ENCODE assay signal across 20 cellular contexts in genomic region chr4:106421441-106422296, GRCh38. TPM values are rescaled to one million over a fixed set of nuclear protein-coding genes. Genes with fewer than 3 reads are reported as not detected.
A peak's percentile ranks its signal among the peaks of the same experiment; 100 is the strongest.
DNase-seq lines count a peak whose midpoint lies in the region; ATAC-seq, FAIRE-seq and TF ChIP-seq lines count a peak whose summit lies in the region.
"Had no signal": no experiment of that assay in that cellular context is flagged by ENCODE, and none has a peak within 500 bp of the region (broad histone marks: within the 10 kb centered on the region; RNA-seq: fewer than 3 reads in every experiment).

No MANE protein-coding gene starts in this region.

- ATAC-seq in right cardiac atrium (no peak), HG02970 (IDR thresholded peaks at IDR 0.05; ENCODE audit: low FRiP score, unreplicated experiment) (no peak)
- ATAC-seq: activated CD8-positive, alpha-beta T cell treated with anti-CD3 and anti-CD28 coated beads, Interleukin-2, amount 10 ng/mL, durations not matched to agents 7 days and 5 days; activated T-helper 17 cell treated with anti-CD3 and anti-CD28 coated beads, Interleukin-2, amount 50 U/mL, for 72 hours; heart right ventricle; stimulated activated naive CD8-positive, alpha-beta T cell treated with anti-CD3 and anti-CD28 coated beads, Interleukin-15, Interleukin-2, amounts not matched to agents 100 U/mL and 50 U/mL, for 24 hours had no signal

- peak overlapping the region; percentile 23 for H3K4me2 ChIP-seq in astrocyte (ENCODE audit: low read length)

- no peaks in the 10 kb centered on the region for H3K9me3 Mint-ChIP-seq in astrocyte (ENCODE audit: unreplicated experiment)
- H3K9me3 Mint-ChIP-seq: activated T-helper 17 cell treated with anti-CD3 and anti-CD28 coated beads, Interleukin-2, amount 50 U/mL, for 72 hours; neural crest cell had no signal

- intact Hi-C loops in right cardiac atrium (cut with DNase I), result no loop called here

- no peaks in the 10 kb centered on the region for H3K79me2 ChIP-seq in astrocyte (ENCODE audit: insufficient read depth, low read length)

- H3K27me3 ChIP-seq in cardiac muscle cell, result no peaks in the 10 kb centered on the region
- no peaks in the 10 kb centered on the region for H3K27me3 ChIP-seq in right cardiac atrium (ENCODE audit: control insufficient read depth, insufficient read depth)
- H3K27me3 ChIP-seq in astrocyte (ENCODE audit: insufficient read depth, low read length), result no peaks in the 10 kb centered on the region

- TF ChIP-seq CTCF in cardiac muscle cell (IDR thresholded peaks at IDR 0.05; ENCODE audit: low read depth, low read length) (no peak), astrocyte (IDR thresholded peaks at IDR 0.05; ENCODE audit: insufficient read depth, low read depth, low read length) (no peak)

- peak overlapping the region; percentile 72 for H3K27ac Mint-ChIP-seq in astrocyte (ENCODE audit: unreplicated experiment)
- H3K27ac Mint-ChIP-seq: activated CD8-positive, alpha-beta T cell treated with anti-CD3 and anti-CD28 coated beads, Interleukin-2, amount 10 ng/mL, durations not matched to agents 7 days and 5 days; activated T-helper 17 cell treated with anti-CD3 and anti-CD28 coated beads, Interleukin-2, amount 50 U/mL, for 72 hours had no signal

- H2AFZ ChIP-seq in astrocyte (ENCODE audit: low read depth, low read length), result peak overlapping the region; percentile 13

- no peak overlapping the region for H3K4me3 ChIP-seq in cardiac muscle cell
- H3K4me3 ChIP-seq in right cardiac atrium (ENCODE audit: low read length), result no peak overlapping the region
- H3K4me3 ChIP-seq in astrocyte (ENCODE audit: insufficient read depth, low read depth, low read length), result no peak overlapping the region
- H3K4me3 ChIP-seq: HAP-1, heart right ventricle had no signal

- H3K36me3 ChIP-seq in cardiac muscle cell, result no peaks in the 10 kb centered on the region
- no peaks in the 10 kb centered on the region for H3K36me3 ChIP-seq in astrocyte (ENCODE audit: insufficient read depth, low read length)
- H3K36me3 ChIP-seq: HAP-1, heart right ventricle had no signal

- peak; percentile 58 for FAIRE-seq in astrocyte (lab: Jason Lieb, UNC)

- H3K9me3 ChIP-seq in cardiac muscle cell (ENCODE audit: low read depth) (no peaks in the 10 kb centered on the region), right cardiac atrium (ENCODE audit: control insufficient read depth, low read length) (no peaks in the 10 kb centered on the region), astrocyte (ENCODE audit: insufficient read depth, low read depth, low read length) (no peaks in the 10 kb centered on the region)
- H3K9me3 ChIP-seq: HAP-1, heart right ventricle had no signal

- H3K36me3 Mint-ChIP-seq in astrocyte (ENCODE audit: low read depth, unreplicated experiment), result no peaks in the 10 kb centered on the region

- peak; percentile 1 to 3 for DNase-seq in cardiac muscle cell (ENCODE audit: low read depth in 1 of 2, low spot score in 1 of 2)
- DNase-seq in right cardiac atrium, result no peak
- peak; percentile 50 for DNase-seq in astrocyte (ENCODE audit: low read depth)
- peak; percentile 3 for DNase-seq in iPS DF 19.7 (ENCODE audit: low read depth, low spot score)
- no peak for DNase-seq in SKM-1 (lab: John Stamatoyannopoulos, UW; ENCODE audit: unreplicated experiment)
- DNase-seq in T1000 (lab: John Stamatoyannopoulos, UW), result no peak
- DNase-seq in NCI-H2171 treated with DMSO at 0.1 percent for 48 hours (lab: John Stamatoyannopoulos, UW), result no peak
- DNase-seq: 8988T; activated CD8-positive, alpha-beta T cell treated with anti-CD3 and anti-CD28 coated beads, Interleukin-2, amount 10 ng/mL, durations not matched to agents 7 days and 5 days; central memory CD4-positive, alpha-beta T cell; COR-L47; heart right ventricle; SIG-M5; stimulated activated naive CD8-positive, alpha-beta T cell treated with anti-CD3 and anti-CD28 coated beads, Interleukin-15, Interleukin-2, amounts not matched to agents 100 U/mL and 50 U/mL, for 24 hours had no signal

- H3K27ac ChIP-seq in cardiac muscle cell, result no peak overlapping the region
- no peak overlapping the region for H3K27ac ChIP-seq in right cardiac atrium (ENCODE audit: low read length)
- no peak overlapping the region for H3K27ac ChIP-seq in astrocyte (ENCODE audit: low read depth, low read length)
- H3K27ac ChIP-seq: heart right ventricle had no signal

- H3K4me1 ChIP-seq in cardiac muscle cell (ENCODE audit: low read depth), result peaks cover 6% of the 10 kb centered on the region
- no peaks in the 10 kb centered on the region for H3K4me1 ChIP-seq in right cardiac atrium (ENCODE audit: control insufficient read depth, insufficient read depth, low read length)
- no peaks in the 10 kb centered on the region for H3K4me1 ChIP-seq in astrocyte (ENCODE audit: insufficient read depth, low read length)
- H3K4me1 ChIP-seq: HAP-1, heart right ventricle had no signal

- no peak overlapping the region for H3K4me3 Mint-ChIP-seq in astrocyte (ENCODE audit: unreplicated experiment)
- H3K4me3 Mint-ChIP-seq: activated CD8-positive, alpha-beta T cell treated with anti-CD3 and anti-CD28 coated beads, Interleukin-2, amount 10 ng/mL, durations not matched to agents 7 days and 5 days; activated T-helper 17 cell treated with anti-CD3 and anti-CD28 coated beads, Interleukin-2, amount 50 U/mL, for 72 hours; neural crest cell had no signal

- no peak overlapping the region for H3K9ac ChIP-seq in astrocyte (ENCODE audit: low read length)

- no peaks in the 10 kb centered on the region for H3K27me3 Mint-ChIP-seq in astrocyte (ENCODE audit: low read depth, unreplicated experiment)

- peaks cover 10% of the 10 kb centered on the region for H3K4me1 Mint-ChIP-seq in astrocyte (ENCODE audit: low read depth, unreplicated experiment)
- H3K4me1 Mint-ChIP-seq: activated T-helper 17 cell treated with anti-CD3 and anti-CD28 coated beads, Interleukin-2, amount 50 U/mL, for 72 hours; neural crest cell had no signal

- 55% methylated on average over 4 of the region's 4 CpGs for WGBS in right cardiac atrium

- H4K20me1 ChIP-seq in astrocyte (ENCODE audit: insufficient read depth, low read length), result no peaks in the 10 kb centered on the region

RNA-seq across cellular contexts. Expression of gene GIMD1, which starts 53.1 kb away (rescaled TPM):
- total RNA-seq in cardiac muscle cell (not detected in 2 replicates), right cardiac atrium (not detected), astrocyte (not detected in 2 replicates)
- polyA plus RNA-seq in cardiac muscle cell (not detected in 2 replicates), right cardiac atrium (not detected)
- total RNA-seq: activated CD8-positive, alpha-beta T cell treated with anti-CD3 and anti-CD28 coated beads, Interleukin-2, amount 10 ng/mL, durations not matched to agents 7 days and 5 days; activated T-helper 17 cell treated with anti-CD3 and anti-CD28 coated beads, Interleukin-2, amount 50 U/mL, for 72 hours; heart right ventricle; liver; neural crest cell; skeletal muscle tissue had no signal
- polyA plus RNA-seq: heart right ventricle, liver had no signal

Comparison
In these comparisons a context has a peak if more than half of its experiments do, and no peak if none do; other contexts are left out.
1. DNase-seq: peak in cardiac muscle cell (2 of 2), astrocyte (single experiment) and iPS DF 19.7 (single experiment); none in right cardiac atrium (0 of 3), SKM-1 (single experiment), T1000 (single experiment) and NCI-H2171 treated with DMSO at 0.1 percent for 48 hours (single experiment).